In the genomic region with DNA sequence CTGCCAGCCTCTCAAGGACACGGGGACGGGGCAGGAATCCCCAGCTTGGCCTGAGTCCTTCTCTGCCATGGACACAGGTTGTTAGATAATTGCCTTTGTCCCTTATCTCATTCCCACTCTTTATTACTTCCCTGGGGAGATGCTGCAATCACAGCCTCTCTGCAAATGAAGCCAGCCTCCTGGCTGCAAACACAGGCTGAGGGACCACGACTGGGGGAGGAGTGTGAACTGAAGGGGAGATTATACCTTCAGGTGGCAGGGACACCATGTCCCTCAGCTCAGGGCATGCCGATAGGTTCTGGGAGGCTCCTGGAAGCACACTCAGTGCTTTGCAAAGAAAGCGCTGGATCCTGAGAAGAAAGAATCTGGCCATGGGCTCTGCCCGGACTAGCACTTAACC, we compare ENCODE assay signal across 21 cellular contexts. TPM values are rescaled to one million over a fixed set of nuclear protein-coding genes. Genes with fewer than 3 reads are reported as not detected.
A peak's percentile ranks its signal among the peaks of the same experiment; 100 is the strongest.
DNase-seq lines count a peak whose midpoint lies in the region; ATAC-seq and TF ChIP-seq lines count a peak whose summit lies in the region.
"Had no signal": no experiment of that assay in that cellular context is flagged by ENCODE, and none has a peak within 500 bp of the region (broad histone marks: within the 10 kb centered on the region; RNA-seq: fewer than 3 reads in every experiment).

No MANE protein-coding gene starts in this region.

- peak; percentile 62 for DNase-seq in NCI-H748 (lab: John Stamatoyannopoulos, UW; ENCODE audit: unreplicated experiment)
- DNase-seq in NCI-H748 treated with DMSO at 0.1 percent for 48 hours (lab: John Stamatoyannopoulos, UW): no peak
- DNase-seq in NCI-H146 treated with DMSO at 0.1 percent for 48 hours (lab: John Stamatoyannopoulos, UW; ENCODE audit: unreplicated experiment): peak; percentile 45
- peak in 4 of 10 donors; percentile 36 to 57 (median 52) for DNase-seq in dorsolateral prefrontal cortex
- no peak for DNase-seq in DMS79 treated with DMSO at 0.1 percent for 48 hours (lab: John Stamatoyannopoulos, UW)
- DNase-seq in DMS79 (lab: John Stamatoyannopoulos, UW): no peak
- DNase-seq in GM19238 (ENCODE audit: insufficient read length, low spot score): no peak
- DNase-seq: Caco-2; DND-41; GDM1; NCI-H1105; NCI-H2081 treated with DMSO at 0.1 percent for 48 hours; NK-92 treated with Interleukin-12 subunit alpha and Interleukin-12 subunit beta, amount 100 ng/mL, for 24 hours; OCI-M1; SJCRH30; T-cell had no signal

- H3K27me3 ChIP-seq in dorsolateral prefrontal cortex: peaks cover 0 to 14% (median 0%) of the 10 kb centered on the region in 45 donors

- no peak for ATAC-seq in HG03342 (IDR thresholded peaks at IDR 0.05; ENCODE audit: unreplicated experiment)
- ATAC-seq: T-cell had no signal

- TF ChIP-seq CTCF in dorsolateral prefrontal cortex (IDR thresholded peaks at IDR 0.05 in 54 of 56, conservative IDR thresholded peaks at IDR 0.05 in 2 of 56; ENCODE audit: low read depth in 1 of 56, partially characterized antibody in 56 of 56): no peak

- H3K4me3 ChIP-seq in dorsolateral prefrontal cortex: no peak overlapping the region
- H3K4me3 ChIP-seq: A549, HAP-1, SJCRH30 had no signal

- H3K27ac ChIP-seq in dorsolateral prefrontal cortex: peak overlapping the region in 42 of 59 donors; percentile 18 to 77 (median 62)
- H3K27ac ChIP-seq: A549, KMS-11, RWPE1, SJCRH30 had no signal

- intact Hi-C loops in dorsolateral prefrontal cortex (cut with DNase I): no loop called here

RNA-seq across cellular contexts. Expression of gene CHGA, which starts 16.1 kb away (rescaled TPM):
- 100 to 1,000 TPM; 128 to 561 (median 344) TPM for total RNA-seq in dorsolateral prefrontal cortex
- total RNA-seq: Caco-2, SJCRH30 had no signal

Comparison
In these comparisons a context has a peak if more than half of its experiments do, and no peak if none do; other contexts are left out.
1. DNase-seq: peak in NCI-H748 (single experiment) and NCI-H146 treated with DMSO at 0.1 percent for 48 hours (single experiment); none in NCI-H748 treated with DMSO at 0.1 percent for 48 hours (single experiment), DMS79 treated with DMSO at 0.1 percent for 48 hours (single experiment), DMS79 (single experiment) and GM19238 (single experiment).